Comparison of ENCODE assay signal across 8 cellular contexts in genomic region chr1:187928288-187928687, GRCh38.
DNase-seq lines count a peak whose midpoint lies in the region; ATAC-seq, FAIRE-seq and TF ChIP-seq lines count a peak whose summit lies in the region.

No MANE protein-coding gene starts in this region.

- WGBS in A549 (ENCODE audit: missing lambda C conversion rate) = 35% methylated on average over 4 of the region's 4 CpGs

- no peaks in the 10 kb centered on the region for H3K9me3 ChIP-seq in A549
- H3K9me3 ChIP-seq in OCI-LY3 (ENCODE audit: insufficient read depth, low read length) = no peaks in the 10 kb centered on the region

- no peak overlapping the region for H3K9ac ChIP-seq in OCI-LY3 (ENCODE audit: low read length)

- no peak; a peak in 1 of 6 replicates for ATAC-seq in A549
- peak; percentile 98 for ATAC-seq in GM23338
- ATAC-seq in GM19351 (IDR thresholded peaks at IDR 0.05; ENCODE audit: unreplicated experiment) = no peak

- no peaks in the 10 kb centered on the region for H3K79me2 ChIP-seq in GM23338 (replicated peaks; ENCODE audit: insufficient read depth)
- no peaks in the 10 kb centered on the region for H3K79me2 ChIP-seq in OCI-LY3 (ENCODE audit: low read length)

- no peak for TF ChIP-seq POLR2A in A549 (IDR thresholded peaks at IDR 0.05; ENCODE audit: low read length)

- no peak overlapping the region for H3K4me3 Mint-ChIP-seq in GM23338
- H3K4me3 Mint-ChIP-seq in activated CD4-positive, alpha-beta memory T cell treated with anti-CD3 and anti-CD28 coated beads, Interleukin-2, amount 10 ng/mL, durations not matched to agents 7 days and 5 days = no peak overlapping the region

- TF ChIP-seq CTCF in A549 (IDR thresholded peaks at IDR 0.05) = peak; percentile 39
- TF ChIP-seq CTCF in GM23338 (conservative IDR thresholded peaks at IDR 0.05; ENCODE audit: low read depth in 2 of 2) = peak; percentile 70 to 79
- TF ChIP-seq CTCF in OCI-LY3 (IDR thresholded peaks at IDR 0.05; ENCODE audit: low read depth, low read length) = peak; percentile 95

- peaks cover 29% of the 10 kb centered on the region for H3K4me1 Mint-ChIP-seq in GM23338
- no peaks in the 10 kb centered on the region for H3K4me1 Mint-ChIP-seq in activated CD4-positive, alpha-beta memory T cell treated with anti-CD3 and anti-CD28 coated beads, Interleukin-2, amount 10 ng/mL, durations not matched to agents 7 days and 5 days

- H3K4me3 ChIP-seq in A549 = no peak overlapping the region
- H3K4me3 ChIP-seq in GM23338 = no peak overlapping the region
- no peak overlapping the region for H3K4me3 ChIP-seq in OCI-LY3 (ENCODE audit: low read length)

- CTCF ChIA-PET in A549 (lab: Yijun Ruan, JAX) = interaction anchor here (1.1 kb wide), 1 partner anchor 536 kb away, joined by 3 read pairs; no protein-coding TSS in a partner anchor
- CTCF ChIA-PET in activated CD4-positive, alpha-beta memory T cell treated with anti-CD3 and anti-CD28 coated beads, Interleukin-2, amount 10 ng/mL, durations not matched to agents 7 days and 5 days (lab: Charles Lee) = no interaction called here

- H3K36me3 ChIP-seq in GM23338 (ENCODE audit: insufficient read depth) = no peaks in the 10 kb centered on the region
- no peaks in the 10 kb centered on the region for H3K36me3 ChIP-seq in OCI-LY3 (replicated peaks; ENCODE audit: low read depth, low read length)

- intact Hi-C loops in head of caudate nucleus (cut with DNase I) = no loop called here

- no peaks in the 10 kb centered on the region for H4K20me1 ChIP-seq in GM23338 (replicated peaks; ENCODE audit: insufficient read depth)
- no peaks in the 10 kb centered on the region for H4K20me1 ChIP-seq in OCI-LY3 (ENCODE audit: insufficient read depth, low read length)

- H3K9me2 ChIP-seq in GM23338 (ENCODE audit: insufficient read depth) = no peaks in the 10 kb centered on the region

- FAIRE-seq in A549 (lab: Jason Lieb, UNC) = no peak

- H3K4me1 ChIP-seq in A549 (no peaks in the 10 kb centered on the region), GM23338 (ENCODE audit: insufficient read depth) (peaks cover 16% of the 10 kb centered on the region), OCI-LY3 (ENCODE audit: low read length) (0 out of 2 replicates have a peak, but pooled peaks cover 7% of the 10 kb centered on the region)

- H3K27me3 ChIP-seq in GM23338 (ENCODE audit: insufficient read depth) (no peaks in the 10 kb centered on the region), OCI-LY3 (ENCODE audit: low read depth, low read length) (no peaks in the 10 kb centered on the region)

- H3K27me3 Mint-ChIP-seq in GM23338 (ENCODE audit: insufficient read depth, low read depth, poor library complexity) = no peaks in the 10 kb centered on the region
- H3K27me3 Mint-ChIP-seq in activated CD4-positive, alpha-beta memory T cell treated with anti-CD3 and anti-CD28 coated beads, Interleukin-2, amount 10 ng/mL, durations not matched to agents 7 days and 5 days = no peaks in the 10 kb centered on the region

- H3K27ac Mint-ChIP-seq in GM23338 = no peak overlapping the region
- H3K27ac Mint-ChIP-seq in activated CD4-positive, alpha-beta memory T cell treated with anti-CD3 and anti-CD28 coated beads, Interleukin-2, amount 10 ng/mL, durations not matched to agents 7 days and 5 days = no peak overlapping the region

- no peaks in the 10 kb centered on the region for H3K9me3 Mint-ChIP-seq in GM23338
- H3K9me3 Mint-ChIP-seq in activated CD4-positive, alpha-beta memory T cell treated with anti-CD3 and anti-CD28 coated beads, Interleukin-2, amount 10 ng/mL, durations not matched to agents 7 days and 5 days = no peaks in the 10 kb centered on the region

- H3K4me2 ChIP-seq in A549 (no peak overlapping the region), GM23338 (no peak overlapping the region), OCI-LY3 (ENCODE audit: low read length) (peak overlapping the region; percentile 45)

- POLR2A ChIA-PET in A549 (lab: Yijun Ruan, JAX) = no interaction called here
- POLR2A ChIA-PET in activated CD4-positive, alpha-beta memory T cell treated with anti-CD3 and anti-CD28 coated beads, Interleukin-2, amount 10 ng/mL, durations not matched to agents 7 days and 5 days (lab: Charles Lee) = no interaction called here

- H3F3A ChIP-seq in GM23338 (replicated peaks; ENCODE audit: low read depth) = no peaks in the 10 kb centered on the region

- H3K36me3 Mint-ChIP-seq in GM23338 (ENCODE audit: low read depth) = no peaks in the 10 kb centered on the region
- no peaks in the 10 kb centered on the region for H3K36me3 Mint-ChIP-seq in activated CD4-positive, alpha-beta memory T cell treated with anti-CD3 and anti-CD28 coated beads, Interleukin-2, amount 10 ng/mL, durations not matched to agents 7 days and 5 days (ENCODE audit: low read depth)

- H3K27ac ChIP-seq in A549 = no peak overlapping the region
- no peak overlapping the region for H3K27ac ChIP-seq in GM23338 (ENCODE audit: low read depth)
- H3K27ac ChIP-seq in OCI-LY3 (ENCODE audit: low read length) = no peak overlapping the region

- DNase-seq in A549 (ENCODE audit: low read depth in 1 of 2, low spot score in 1 of 2) (peak in 1 of 2 experiments; percentile 25), GM23338 (ENCODE audit: low spot score) (peak; percentile 85), head of caudate nucleus (peak; percentile 5 to 72 (median 38)), cortex of kidney (lab: John Stamatoyannopoulos, UW) (no peak), cerebellum (ENCODE audit: low spot score) (no peak)
- DNase-seq in activated CD4-positive, alpha-beta memory T cell treated with anti-CD3 and anti-CD28 coated beads, Interleukin-2, amount 10 ng/mL, durations not matched to agents 7 days and 5 days = no peak

- peak; percentile 54 to 60; a peak in 4 of 5 replicates for TF ChIP-seq RAD21 in A549 (conservative IDR thresholded peaks at IDR 0.05 in 1 of 2, IDR thresholded peaks at IDR 0.05 in 1 of 2)

- H2AFZ ChIP-seq in GM23338 = no peak overlapping the region
- no peak overlapping the region for H2AFZ ChIP-seq in OCI-LY3 (ENCODE audit: low read depth, low read length)

- TF ChIP-seq EP300 in A549 (IDR thresholded peaks at IDR 0.05) = no peak

TF ChIP-seq in A549, 52 proteins besides CTCF, POLR2A, EP300 and RAD21:
- TF ChIP-seq TP53 (CRISPR knock-in tag; IDR thresholded peaks at IDR 0.05) (no peak), SMC3 (IDR thresholded peaks at IDR 0.05) (peak; percentile 55), SREBF2 (IDR thresholded peaks at IDR 0.05) (no peak), PBX3 (IDR thresholded peaks at IDR 0.05) (no peak), JUN (IDR thresholded peaks at IDR 0.05) (no peak), KDM1A (IDR thresholded peaks at IDR 0.05; ENCODE audit: low read depth) (no peak)

TF ChIP-seq in GM23338, 12 proteins besides CTCF, POLR2A, EP300 and RAD21 (continues in another document):
- no peak for TF ChIP-seq ZNF462 (CRISPR knock-in tag; IDR thresholded peaks at IDR 0.05)
- no peak for TF ChIP-seq NANOG (IDR thresholded peaks at IDR 0.05; ENCODE audit: borderline replicate concordance)

Comparison
In these comparisons a context has a peak if more than half of its experiments do, and no peak if none do; other contexts are left out.
1. DNase-seq: peak in GM23338 (single experiment) and head of caudate nucleus (42 of 42); none in activated CD4-positive, alpha-beta memory T cell treated with anti-CD3 and anti-CD28 coated beads, Interleukin-2, amount 10 ng/mL, durations not matched to agents 7 days and 5 days (single experiment), cortex of kidney (single experiment) and cerebellum (single experiment).
2. CTCF ChIP-seq: peak in every context shown above with its lines; median percentile 95 in OCI-LY3; 74 in GM23338; 39 in A549.